ENCODE assay signal across 15 cellular contexts in genomic region chr7:134729895-134730294, GRCh38. TPM values are rescaled to one million over a fixed set of nuclear protein-coding genes. Genes with fewer than 3 reads are reported as not detected.
DNase-seq lines count a peak whose midpoint lies in the region; ATAC-seq and TF ChIP-seq lines count a peak whose summit lies in the region.
"Had no signal": no experiment of that assay in that cellular context is flagged by ENCODE, and none has a peak within 500 bp of the region (broad histone marks: within the 10 kb centered on the region; RNA-seq: fewer than 3 reads in every experiment).

No MANE protein-coding gene starts in this region.

- peaks cover 15% of the 10 kb centered on the region for H3K4me1 ChIP-seq in ACC112 (ENCODE audit: control insufficient read depth, insufficient read depth, low read length, unreplicated experiment)
- H3K4me1 ChIP-seq in ascending aorta, result peaks cover 9 to 43% of the 10 kb centered on the region in 2 donors
- H3K4me1 ChIP-seq: pancreas had no signal

- H3K27ac ChIP-seq in ACC112 (ENCODE audit: low read depth, low read length) (no peak overlapping the region), ascending aorta (peak overlapping the region; percentile 88 to 92)
- H3K27ac ChIP-seq: pancreas had no signal

- H3K36me3 ChIP-seq in ACC112 (ENCODE audit: insufficient read depth, low read length) (no peaks in the 10 kb centered on the region), ascending aorta (no peaks in the 10 kb centered on the region)
- H3K36me3 ChIP-seq: pancreas had no signal

- in situ Hi-C loops in G401 (cut with HindIII; ENCODE audit: low sequenced_read_pairs), result no loop called here

- DNase-seq in ascending aorta (ENCODE audit: low spot score in 2 of 2) (no peak), left kidney (ENCODE audit: low read depth, low spot score) (peak; percentile 85), sciatic nerve (ENCODE audit: low spot score) (no peak), AML-193 (lab: John Stamatoyannopoulos, UW) (no peak), NCI-H128 (lab: John Stamatoyannopoulos, UW; ENCODE audit: unreplicated experiment) (no peak), G401 (ENCODE audit: low spot score) (no peak), NOMO-1 (lab: John Stamatoyannopoulos, UW; ENCODE audit: unreplicated experiment in 2 of 2) (no peak)
- DNase-seq: activated CD4-positive, alpha-beta T cell treated with anti-CD3 and anti-CD28 coated beads, Interleukin-2, amount 10 ng/mL, durations not matched to agents 7 days and 5 days; DND-41; NCI-H2081 treated with DMSO at 0.1 percent for 48 hours; pancreas; substantia nigra; T-helper 2 cell had no signal

- H3K27me3 ChIP-seq in ACC112 (ENCODE audit: insufficient read depth, low read length) (no peaks in the 10 kb centered on the region), ascending aorta (no peaks in the 10 kb centered on the region)
- H3K27me3 ChIP-seq: pancreas had no signal

- ATAC-seq in sciatic nerve, result peak; percentile 23
- ATAC-seq: K562 had no signal

- no peak for TF ChIP-seq CTCF in ascending aorta (IDR thresholded peaks at IDR 0.05)

- peak overlapping the region; percentile 95 for H2AFZ ChIP-seq in ACC112 (ENCODE audit: low read length, unreplicated experiment)

- no peaks in the 10 kb centered on the region for H3K79me2 ChIP-seq in ACC112 (ENCODE audit: control insufficient read depth, insufficient read depth, low read length, unreplicated experiment)

- H3K4me3 ChIP-seq in ACC112 (ENCODE audit: low read depth, low read length) (peak overlapping the region; percentile 47), ascending aorta (peak overlapping the region; percentile 14 to 19)
- H3K4me3 ChIP-seq: K562, pancreas had no signal

- H3K9me3 ChIP-seq in ascending aorta, result no peaks in the 10 kb centered on the region
- H3K9me3 ChIP-seq: pancreas had no signal

- intact Hi-C loops in ascending aorta (cut with DNase I), result loop anchor here (2.0 kb wide), 1 partner anchor 49 kb away; the partner anchor contains the start of gene CALD1
- intact Hi-C loops in sciatic nerve (cut with DNase I), result no loop called here

RNA-seq across cellular contexts. Expression of gene CALD1, which starts 49.5 kb away (rescaled TPM):
- total RNA-seq in ascending aorta (352 TPM), sciatic nerve (534 TPM)
- total RNA-seq in G401 (2014; rRNA removed; shearing (Covaris generic)), result 0.55 and 1.9 TPM in 2 replicates

Comparison
In these comparisons a context has a peak if more than half of its experiments do, and no peak if none do; other contexts are left out.
1. RNA of gene CALD1, which starts 49.5 kb away (total RNA-seq): 534 TPM in sciatic nerve (single experiment) and 352 TPM in ascending aorta (single experiment); 0.55 to 1.9 TPM in G401; every median in the first group is over 100 times any median in the second.